In genomic region chr11:17280494-17281127, GRCh38 we compare ENCODE assay signal across 1 cellular context.
TF ChIP-seq lines count a peak whose summit lies in the region.

No MANE protein-coding gene starts in this region.

TF ChIP-seq in K562, 482 proteins besides CTCF, POLR2A, EP300 and RAD21 (continued from another document):
- TF ChIP-seq TCF15 (CRISPR knock-in tag; IDR thresholded peaks at IDR 0.05) (no peak), ZNF592 (IDR thresholded peaks at IDR 0.05) (peak; percentile 55; the same call in 1 of the 2 replicates), SNAPC5 (CRISPR knock-in tag; IDR thresholded peaks at IDR 0.05) (no peak), RNF219 (CRISPR knock-in tag; IDR thresholded peaks at IDR 0.05) (no peak), SRSF9 (IDR thresholded peaks at IDR 0.05; ENCODE audit: borderline replicate concordance, low read depth, low read length) (no peak), NFXL1 (CRISPR knock-in tag; IDR thresholded peaks at IDR 0.05) (no peak), E2F8 (IDR thresholded peaks at IDR 0.05; ENCODE audit: low read depth, partially characterized antibody) (no peak), ZSCAN32 (CRISPR knock-in tag; IDR thresholded peaks at IDR 0.05) (no peak), GATAD2B (IDR thresholded peaks at IDR 0.05; ENCODE audit: borderline replicate concordance) (no peak), L3MBTL2 (IDR thresholded peaks at IDR 0.05) (0 out of 2 replicates have a peak, but pooled peaks have one; percentile 31), SMAD4 (CRISPR knock-in tag; conservative IDR thresholded peaks at IDR 0.05) (peak; percentile 79), ZNF583 (CRISPR knock-in tag; IDR thresholded peaks at IDR 0.05) (no peak), MAFG (tag; conservative IDR thresholded peaks at IDR 0.05) (no peak), CEBPG (CRISPR knock-in tag; IDR thresholded peaks at IDR 0.05) (peak; percentile 88), CEBPG (tag; conservative IDR thresholded peaks at IDR 0.05 in 1 of 2, IDR thresholded peaks at IDR 0.05 in 1 of 2) (peak; percentile 69 to 96), PRPF4 (IDR thresholded peaks at IDR 0.05; ENCODE audit: insufficient read depth, low read depth, low read length, poor library complexity, severe bottlenecking) (no peak), ZNF584 (CRISPR knock-in tag; IDR thresholded peaks at IDR 0.05; ENCODE audit: low read depth) (peak; percentile 95), USF1 (CRISPR knock-in tag; IDR thresholded peaks at IDR 0.05) (no peak), SMARCC2 (IDR thresholded peaks at IDR 0.05; ENCODE audit: low read depth) (no peak; the same call in 1 of the 2 replicates), MIER1 (IDR thresholded peaks at IDR 0.05; ENCODE audit: low read depth) (no peak), DNMT1 (IDR thresholded peaks at IDR 0.05) (no peak), HMGN3 (IDR thresholded peaks at IDR 0.05; ENCODE audit: borderline replicate concordance, extremely low read depth, insufficient read length, low read depth, low read length) (no peak), NR2C2 (CRISPR knock-in tag; IDR thresholded peaks at IDR 0.05) (no peak), NR2C2 (tag; IDR thresholded peaks at IDR 0.05) (no peak; the same call in 1 of the 2 replicates), E4F1 (CRISPR knock-in tag; IDR thresholded peaks at IDR 0.05; ENCODE audit: borderline replicate concordance) (no peak), ZNF785 (CRISPR knock-in tag; IDR thresholded peaks at IDR 0.05) (no peak), ZNF24 (IDR thresholded peaks at IDR 0.05) (no peak), HEY1 (CRISPR knock-in tag; IDR thresholded peaks at IDR 0.05; ENCODE audit: borderline replicate concordance) (no peak), PHTF2 (CRISPR knock-in tag; IDR thresholded peaks at IDR 0.05) (no peak), MAFK (IDR thresholded peaks at IDR 0.05; ENCODE audit: low read length) (no peak), TGIF2 (CRISPR knock-in tag; IDR thresholded peaks at IDR 0.05) (no peak), ZNF655 (CRISPR knock-in tag; IDR thresholded peaks at IDR 0.05) (no peak), MAFF (IDR thresholded peaks at IDR 0.05; ENCODE audit: low read length) (no peak)
TF ChIP-seq in K562: peak in this region for 29.
